Comparison of ENCODE assay signal across 23 cellular contexts in the genomic region with DNA sequence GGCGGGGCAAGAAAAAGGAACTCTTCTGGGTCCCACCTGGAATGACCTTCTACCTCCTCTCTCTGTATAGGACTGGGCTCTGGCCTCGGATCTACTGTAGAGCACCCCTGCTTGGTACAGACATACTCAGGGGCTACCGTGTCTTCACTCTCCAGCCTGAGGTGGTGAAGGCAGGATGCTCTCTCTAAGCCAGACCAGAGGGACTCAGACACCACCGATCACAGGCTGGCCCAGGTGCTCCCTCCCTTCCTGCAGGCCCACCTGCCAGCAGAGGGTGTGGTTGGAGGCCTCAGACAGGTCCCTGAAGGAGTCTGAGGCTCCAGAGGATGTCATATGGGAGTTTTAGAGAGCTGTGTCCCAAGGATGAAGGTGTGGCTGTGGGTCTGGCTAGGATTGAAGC. TPM values are rescaled to one million over a fixed set of nuclear protein-coding genes. Genes with fewer than 3 reads are reported as not detected.
DNase-seq lines count a peak whose midpoint lies in the region; ATAC-seq and TF ChIP-seq lines count a peak whose summit lies in the region.
"Had no signal": no experiment of that assay in that cellular context is flagged by ENCODE, and none has a peak within 500 bp of the region (broad histone marks: within the 10 kb centered on the region; RNA-seq: fewer than 3 reads in every experiment).

No MANE protein-coding gene starts in this region.

- H3K4me3 ChIP-seq in GM23338 (no peak overlapping the region), HUES6 (ENCODE audit: low read depth, low read length) (no peak overlapping the region), neuronal stem cell (ENCODE audit: low read length in 2 of 2) (no peak overlapping the region), Karpas-422 (ENCODE audit: low read length) (no peak overlapping the region)
- H3K4me3 ChIP-seq: BLaER1 had no signal

- CTCF ChIA-PET in WTC11 (lab: Charles Lee), result interaction anchor here (1.0 to 1.2 kb wide), 2 partner anchors 17 to 25 kb away, joined by 3 to 6 read pairs; a partner anchor contains a TSS

- peak overlapping the region; percentile 81 for H2AK5ac ChIP-seq in neuronal stem cell (ENCODE audit: low read depth, low read length)

- no peaks in the 10 kb centered on the region for H3K9me2 ChIP-seq in GM23338 (ENCODE audit: insufficient read depth)
- no peaks in the 10 kb centered on the region for H3K9me2 ChIP-seq in Karpas-422 (replicated peaks; ENCODE audit: insufficient read depth, low read length)

- H3K27ac ChIP-seq in GM23338 (ENCODE audit: low read depth) (no peak overlapping the region), HUES6 (ENCODE audit: low read depth, low read length) (no peak overlapping the region), neuronal stem cell (replicated peaks; ENCODE audit: low read length) (no peak overlapping the region), Karpas-422 (ENCODE audit: low read length) (no peak overlapping the region)
- H3K27ac ChIP-seq: BLaER1 had no signal

- WGBS in neuronal stem cell (ENCODE audit: extremely low coverage in 2 of 2, insufficient read length in 2 of 2, insufficient replicate concordance in 1 of 2), 2 donors, result no CpG with 5 or more reads among the region's 4 CpGs

- peak overlapping the region; percentile 71 for H2BK5ac ChIP-seq in neuronal stem cell (ENCODE audit: low read length)

- H3K4me3 Mint-ChIP-seq in GM23338, result no peak overlapping the region
- no peak overlapping the region for H3K4me3 Mint-ChIP-seq in WTC11
- no peak overlapping the region for H3K4me3 Mint-ChIP-seq in stimulated activated naive B cell treated with anti-CD40 and anti-IgM and Interleukin-4, amounts not matched to agents 10 μg/mL and 1 μg/mL and 100 μg/mL, for 72 hours
- H3K4me3 Mint-ChIP-seq: CD4-positive, alpha-beta T cell had no signal

- H3K9ac ChIP-seq in HUES6 (ENCODE audit: low read length) (peak overlapping the region; percentile 5), neuronal stem cell (ENCODE audit: low read depth, low read length, poor library complexity) (no peak overlapping the region), Karpas-422 (ENCODE audit: low read length) (no peak overlapping the region)
- H3K9ac ChIP-seq: BLaER1 had no signal

- no peaks in the 10 kb centered on the region for H3K9me3 ChIP-seq in HUES6 (ENCODE audit: control insufficient read depth, insufficient read depth, low read depth, low read length)
- H3K9me3 ChIP-seq in neuronal stem cell (replicated peaks in 1 of 2; ENCODE audit: control insufficient read depth in 2 of 2, insufficient read depth in 1 of 2, low read depth in 1 of 2, low read length in 2 of 2), result no peaks in the 10 kb centered on the region
- H3K9me3 ChIP-seq in Karpas-422 (ENCODE audit: low read length), result no peaks in the 10 kb centered on the region
- H3K9me3 ChIP-seq: BLaER1 had no signal

- ATAC-seq in GM23338, result peak; percentile 52
- ATAC-seq in WTC11, result peak; percentile 64
- no peak for ATAC-seq in stimulated activated naive B cell treated with anti-CD40 and anti-IgM and Interleukin-4, amounts not matched to agents 10 μg/mL and 1 μg/mL and 100 μg/mL, for 72 hours (replicated peaks)
- ATAC-seq in GM21423 (IDR thresholded peaks at IDR 0.05; ENCODE audit: unreplicated experiment), result no peak
- ATAC-seq in left colon, result no peak

- no peak overlapping the region for H4K8ac ChIP-seq in neuronal stem cell (ENCODE audit: low read depth, low read length)

- H4K91ac ChIP-seq in neuronal stem cell (ENCODE audit: low read depth, low read length, poor library complexity), result no peak overlapping the region

- H3K27me3 ChIP-seq in GM23338 (ENCODE audit: insufficient read depth) (no peaks in the 10 kb centered on the region), HUES6 (ENCODE audit: control insufficient read depth, insufficient read depth, low read length) (no peaks in the 10 kb centered on the region), neuronal stem cell (ENCODE audit: control insufficient read depth in 3 of 3, insufficient read depth in 3 of 3, low read depth in 1 of 3, low read length in 3 of 3) (peaks cover 0 to 45% (median 0%) of the 10 kb centered on the region in 3 experiments), Karpas-422 (ENCODE audit: low read length) (no peaks in the 10 kb centered on the region)
- H3K27me3 ChIP-seq: BLaER1 had no signal

- H3K27me3 Mint-ChIP-seq in GM23338 (ENCODE audit: insufficient read depth, low read depth, poor library complexity), result peaks cover 6% of the 10 kb centered on the region
- no peaks in the 10 kb centered on the region; the same call in 1 of the 2 replicates for H3K27me3 Mint-ChIP-seq in WTC11 (ENCODE audit: low read depth)
- H3K27me3 Mint-ChIP-seq in stimulated activated naive B cell treated with anti-CD40 and anti-IgM and Interleukin-4, amounts not matched to agents 10 μg/mL and 1 μg/mL and 100 μg/mL, for 72 hours, result peaks cover 11 to 13% of the 10 kb centered on the region in 2 donors
- H3K27me3 Mint-ChIP-seq: CD4-positive, alpha-beta T cell had no signal

- H3K27ac Mint-ChIP-seq in GM23338 (no peak overlapping the region), WTC11 (no peak overlapping the region)
- H3K27ac Mint-ChIP-seq in stimulated activated naive B cell treated with anti-CD40 and anti-IgM and Interleukin-4, amounts not matched to agents 10 μg/mL and 1 μg/mL and 100 μg/mL, for 72 hours, result no peak overlapping the region
- H3K27ac Mint-ChIP-seq: CD4-positive, alpha-beta T cell had no signal

- no peaks in the 10 kb centered on the region for H4K20me1 ChIP-seq in GM23338 (replicated peaks; ENCODE audit: insufficient read depth)
- no peaks in the 10 kb centered on the region for H4K20me1 ChIP-seq in Karpas-422 (ENCODE audit: insufficient read depth, low read depth, low read length)
- H4K20me1 ChIP-seq: BLaER1 had no signal

- no peak overlapping the region for H2BK12ac ChIP-seq in neuronal stem cell (ENCODE audit: low read length)

- H3K79me2 ChIP-seq in GM23338 (replicated peaks; ENCODE audit: insufficient read depth) (no peaks in the 10 kb centered on the region), Karpas-422 (ENCODE audit: low read length) (no peaks in the 10 kb centered on the region)

- no peaks in the 10 kb centered on the region for H3K9me3 Mint-ChIP-seq in GM23338
- H3K9me3 Mint-ChIP-seq in WTC11, result no peaks in the 10 kb centered on the region
- H3K9me3 Mint-ChIP-seq in stimulated activated naive B cell treated with anti-CD40 and anti-IgM and Interleukin-4, amounts not matched to agents 10 μg/mL and 1 μg/mL and 100 μg/mL, for 72 hours, result peaks cover 0 to under 1% of the 10 kb centered on the region in 2 donors
- H3K9me3 Mint-ChIP-seq: CD4-positive, alpha-beta T cell had no signal

- peaks cover 2% of the 10 kb centered on the region for H3K79me1 ChIP-seq in neuronal stem cell (ENCODE audit: low read depth, low read length)

- peak overlapping the region; percentile 67 for H2BK15ac ChIP-seq in neuronal stem cell (ENCODE audit: low read length)

- H3K18ac ChIP-seq in neuronal stem cell (ENCODE audit: low read length), result no peak overlapping the region

- TF ChIP-seq CTCF in GM23338 (conservative IDR thresholded peaks at IDR 0.05; ENCODE audit: low read depth in 2 of 2), result peak in 1 of 2 experiments; percentile 23; a peak in 2 of 4 replicates
- TF ChIP-seq CTCF in WTC11 (IDR thresholded peaks at IDR 0.05), result no peak

- no peak overlapping the region for H3K23ac ChIP-seq in neuronal stem cell (ENCODE audit: low read depth, low read length, poor library complexity)

- H3K36me3 Mint-ChIP-seq in GM23338 (ENCODE audit: low read depth) (no peaks in the 10 kb centered on the region), WTC11 (no peaks in the 10 kb centered on the region)
- peaks cover 2 to 4% of the 10 kb centered on the region in 2 donors for H3K36me3 Mint-ChIP-seq in stimulated activated naive B cell treated with anti-CD40 and anti-IgM and Interleukin-4, amounts not matched to agents 10 μg/mL and 1 μg/mL and 100 μg/mL, for 72 hours

- H3K4me1 ChIP-seq in GM23338 (ENCODE audit: insufficient read depth), result no peaks in the 10 kb centered on the region
- 0 out of 2 replicates have a peak, but pooled peaks cover 5% of the 10 kb centered on the region for H3K4me1 ChIP-seq in HUES6 (ENCODE audit: control insufficient read depth, insufficient read depth, low read length)
- peaks cover 0 to 6% of the 10 kb centered on the region in 2 donors for H3K4me1 ChIP-seq in neuronal stem cell (ENCODE audit: control insufficient read depth in 2 of 2, insufficient read depth in 1 of 2, low read depth in 1 of 2, low read length in 2 of 2)
- H3K4me1 ChIP-seq in Karpas-422 (ENCODE audit: low read length), result no peaks in the 10 kb centered on the region

- no peaks in the 10 kb centered on the region for H3F3A ChIP-seq in GM23338 (replicated peaks; ENCODE audit: low read depth)

- intact Hi-C loops in left colon (cut with DNase I, micrococcal nuclease), result no loop called here

- no peaks in the 10 kb centered on the region for H3K36me3 ChIP-seq in GM23338 (ENCODE audit: insufficient read depth)
- H3K36me3 ChIP-seq in HUES6 (ENCODE audit: control insufficient read depth, insufficient read depth, low read length), result no peaks in the 10 kb centered on the region
- no peaks in the 10 kb centered on the region for H3K36me3 ChIP-seq in neuronal stem cell (replicated peaks in 1 of 2; ENCODE audit: control insufficient read depth in 2 of 2, insufficient read depth in 2 of 2, low read length in 2 of 2)
- H3K36me3 ChIP-seq in Karpas-422 (ENCODE audit: insufficient read depth, low read length), result no peaks in the 10 kb centered on the region
- H3K36me3 ChIP-seq: BLaER1 had no signal

- H3K4me2 ChIP-seq in GM23338 (no peak overlapping the region), neuronal stem cell (ENCODE audit: insufficient read depth, low read length, poor library complexity, severe bottlenecking) (no peak overlapping the region), Karpas-422 (ENCODE audit: low read depth, low read length, poor library complexity, severe bottlenecking) (no peak overlapping the region)
- H3K4me2 ChIP-seq: BLaER1 had no signal

- POLR2A ChIA-PET in WTC11 (lab: Charles Lee), result no interaction called here

- peak; percentile 26 for DNase-seq in GM23338 (ENCODE audit: low spot score)
- no peak for DNase-seq in WTC11 (ENCODE audit: low spot score)
- no peak for DNase-seq in neuronal stem cell (ENCODE audit: low spot score)
- no peak for DNase-seq in Karpas-422
- no peak for DNase-seq in stimulated activated naive B cell treated with anti-CD40 and anti-IgM and Interleukin-4, amounts not matched to agents 10 μg/mL and 1 μg/mL and 100 μg/mL, for 72 hours
- no peak for DNase-seq in left colon
- DNase-seq: CD4-positive, alpha-beta T cell; COR-L47; DMS 273 treated with DMSO at 0.1 percent for 48 hours; DMS79 treated with DMSO at 0.1 percent for 48 hours; KG1; NCI-H1092 treated with DMSO at 0.1 percent for 48 hours; NCI-H1436 treated with DMSO at 0.1 percent for 48 hours; NCI-H1930; NCI-H345; NCI-H524; NCI-H774; Right ventricle myocardium superior had no signal

- no peak overlapping the region for H3K4ac ChIP-seq in neuronal stem cell (ENCODE audit: low read length)

- no peak overlapping the region for H2BK120ac ChIP-seq in neuronal stem cell (ENCODE audit: low read depth, low read length)

- no peak overlapping the region for H2AFZ ChIP-seq in GM23338
- H2AFZ ChIP-seq in neuronal stem cell (ENCODE audit: low read length), result no peak overlapping the region
- H2AFZ ChIP-seq in Karpas-422 (ENCODE audit: low read length), result no peak overlapping the region

- H3K14ac ChIP-seq in neuronal stem cell (ENCODE audit: low read length), result no peak overlapping the region

- H3K4me1 Mint-ChIP-seq in GM23338 (no peaks in the 10 kb centered on the region), WTC11 (no peaks in the 10 kb centered on the region)
- peaks cover 0 to 3% of the 10 kb centered on the region in 2 donors for H3K4me1 Mint-ChIP-seq in stimulated activated naive B cell treated with anti-CD40 and anti-IgM and Interleukin-4, amounts not matched to agents 10 μg/mL and 1 μg/mL and 100 μg/mL, for 72 hours

RNA-seq across cellular contexts. Expression of a gene that starts 4.1 kb away (rescaled TPM):
- not detected in 2 replicates for total RNA-seq in GM23338 (2014; rRNA removed; shearing (Covaris generic))
- polyA plus RNA-seq in GM23338 (2016; fragmentation: Nextera tagmentation; extraction: Ambion mirVana), result 0.15 TPM in 1 of 2 replicates, not detected in the other
- total RNA-seq in WTC11 (2021) (0.32 to 0.59 TPM in 2 of 3 replicates, not detected in the other), left colon (10 to 100 TPM; 63.6 to 85.0 TPM)
- not detected for polyA plus RNA-seq in neuronal stem cell (2013, experiment 1 of 2)
- polyA plus RNA-seq in neuronal stem cell (2013, experiment 2 of 2), result 0.08 TPM
- total RNA-seq in Karpas-422 (2014; rRNA removed; shearing (Covaris generic); ENCODE audit: low replicate concordance), result not detected in 2 replicates
- total RNA-seq: H4, Right ventricle myocardium superior, SK-MEL-5 had no signal

RNA-seq across cellular contexts. Expression of a gene that starts 16.7 kb away (rescaled TPM):
- 67.6 and 67.8 TPM in 2 replicates for total RNA-seq in GM23338 (2014; rRNA removed; shearing (Covaris generic))
- polyA plus RNA-seq in GM23338 (2016; fragmentation: Nextera tagmentation; extraction: Ambion mirVana), result 31.6 and 40.1 TPM in 2 replicates
- 45.6 to 47.9 TPM (median 46.7 TPM) in 3 replicates for total RNA-seq in WTC11 (2021)
- polyA plus RNA-seq in neuronal stem cell (2013, experiment 1 of 2), result 10.7 TPM
- 11.0 TPM for polyA plus RNA-seq in neuronal stem cell (2013, experiment 2 of 2)
- total RNA-seq in Karpas-422 (2014; rRNA removed; shearing (Covaris generic); ENCODE audit: low replicate concordance), result 18.0 and 34.0 TPM in 2 replicates
- 10 to 100 TPM; 12.4 to 14.1 TPM for total RNA-seq in left colon

RNA-seq across cellular contexts. Expression of a gene that starts 20.9 kb away (rescaled TPM):
- 13.8 and 14.2 TPM in 2 replicates for total RNA-seq in GM23338 (2014; rRNA removed; shearing (Covaris generic))
- 2.8 and 3.4 TPM in 2 replicates for polyA plus RNA-seq in GM23338 (2016; fragmentation: Nextera tagmentation; extraction: Ambion mirVana)
- total RNA-seq in WTC11 (2021), result 19.9 to 23.2 TPM (median 20.8 TPM) in 3 replicates
- 13.2 TPM for polyA plus RNA-seq in neuronal stem cell (2013, experiment 1 of 2)
- polyA plus RNA-seq in neuronal stem cell (2013, experiment 2 of 2), result 12.7 TPM
- total RNA-seq in Karpas-422 (2014; rRNA removed; shearing (Covaris generic); ENCODE audit: low replicate concordance), result 2.7 and 7.5 TPM in 2 replicates
- 10 to 100 TPM; 14.8 to 17.9 TPM for total RNA-seq in left colon

RNA-seq across cellular contexts. Expression of a gene that starts 40.5 kb away (rescaled TPM):
- 1.0 and 1.2 TPM in 2 replicates for total RNA-seq in GM23338 (2014; rRNA removed; shearing (Covaris generic))
- 0.58 and 0.94 TPM in 2 replicates for polyA plus RNA-seq in GM23338 (2016; fragmentation: Nextera tagmentation; extraction: Ambion mirVana)
- 1.9 to 4.4 TPM (median 2.1 TPM) in 3 replicates for total RNA-seq in WTC11 (2021)
- polyA plus RNA-seq in neuronal stem cell (2013, experiment 1 of 2), result 0.31 TPM
- 0.36 TPM for polyA plus RNA-seq in neuronal stem cell (2013, experiment 2 of 2)
- total RNA-seq in Karpas-422 (2014; rRNA removed; shearing (Covaris generic); ENCODE audit: low replicate concordance), result not detected in 2 replicates
- not detected for total RNA-seq in left colon

Comparison
In these comparisons a context has a peak if more than half of its experiments do, and no peak if none do; other contexts are left out.
1. ATAC-seq: peak in GM23338 (single experiment) and WTC11 (single experiment); none in stimulated activated naive B cell treated with anti-CD40 and anti-IgM and Interleukin-4, amounts not matched to agents 10 μg/mL and 1 μg/mL and 100 μg/mL, for 72 hours (0 of 2), GM21423 (single experiment) and left colon (single experiment).
2. RNA of a gene that starts 4.1 kb away (total RNA-seq): 63.6 to 85.0 TPM in left colon; 0.32 to 0.59 TPM in WTC11, not detected in GM23338 and not detected in Karpas-422; every median in the first group is over 10 times any median in the second.